Comparison of ENCODE assay signal across 10 cellular contexts in genomic region chr18:63314991-63315662, GRCh38. TPM values are rescaled to one million over a fixed set of nuclear protein-coding genes. Genes with fewer than 3 reads are reported as not detected.
A peak's percentile ranks its signal among the peaks of the same experiment; 100 is the strongest.
DNase-seq lines count a peak whose midpoint lies in the region; ATAC-seq and TF ChIP-seq lines count a peak whose summit lies in the region.
"Had no signal": no experiment of that assay in that cellular context is flagged by ENCODE, and none has a peak within 500 bp of the region (broad histone marks: within the 10 kb centered on the region; RNA-seq: fewer than 3 reads in every experiment).

No MANE protein-coding gene starts in this region.

- H3K27ac ChIP-seq in left ventricle myocardium inferior (replicated peaks) (peak overlapping the region; percentile 22), vagina (peak overlapping the region; percentile 93)
- H3K27ac ChIP-seq: C4-2B had no signal

- POLR2A ChIA-PET in activated CD8-positive, alpha-beta T cell treated with anti-CD3 and anti-CD28 coated beads, Interleukin-2, amount 10 ng/mL, durations not matched to agents 7 days and 5 days (lab: Charles Lee), result interaction anchor here (0.6 to 3.0 kb wide), 11 partner anchors 15 to 177 kb away, joined by 3 to 21 read pairs (median 7); no protein-coding TSS in a partner anchor
- POLR2A ChIA-PET in WTC11 (lab: Charles Lee), result no interaction called here

- peak overlapping the region; percentile 37 for H3K27ac Mint-ChIP-seq in activated CD8-positive, alpha-beta T cell treated with anti-CD3 and anti-CD28 coated beads, Interleukin-2, amount 10 ng/mL, durations not matched to agents 7 days and 5 days
- H3K27ac Mint-ChIP-seq in naive B cell, result peak overlapping the region; percentile 73 to 97 (median 90)
- no peak overlapping the region for H3K27ac Mint-ChIP-seq in WTC11

- H3K4me1 ChIP-seq in left ventricle myocardium inferior (peaks cover 44% of the 10 kb centered on the region), vagina (peaks cover 62% of the 10 kb centered on the region)

- no peaks in the 10 kb centered on the region for H3K27me3 ChIP-seq in left ventricle myocardium inferior (ENCODE audit: low read depth)
- H3K27me3 ChIP-seq in vagina, result no peaks in the 10 kb centered on the region

- no peaks in the 10 kb centered on the region for H3K9me3 Mint-ChIP-seq in activated CD8-positive, alpha-beta T cell treated with anti-CD3 and anti-CD28 coated beads, Interleukin-2, amount 10 ng/mL, durations not matched to agents 7 days and 5 days (ENCODE audit: insufficient read depth)
- H3K9me3 Mint-ChIP-seq in naive B cell (no peaks in the 10 kb centered on the region), WTC11 (no peaks in the 10 kb centered on the region)

- CTCF ChIA-PET in activated CD8-positive, alpha-beta T cell treated with anti-CD3 and anti-CD28 coated beads, Interleukin-2, amount 10 ng/mL, durations not matched to agents 7 days and 5 days (lab: Charles Lee), result interaction anchor here (0.7 to 2.7 kb wide), 17 partner anchors 9 to 184 kb away, joined by 3 to 16 read pairs (median 4); no protein-coding TSS in a partner anchor
- CTCF ChIA-PET in WTC11 (lab: Charles Lee), result interaction anchor here (1.3 kb wide), 1 partner anchor 290 kb away, joined by 4 read pairs; no protein-coding TSS in a partner anchor

- H3K27me3 Mint-ChIP-seq in activated CD8-positive, alpha-beta T cell treated with anti-CD3 and anti-CD28 coated beads, Interleukin-2, amount 10 ng/mL, durations not matched to agents 7 days and 5 days (ENCODE audit: low read depth), result no peaks in the 10 kb centered on the region
- H3K27me3 Mint-ChIP-seq in naive B cell, result no peaks in the 10 kb centered on the region
- peaks cover 33% of the 10 kb centered on the region for H3K27me3 Mint-ChIP-seq in WTC11 (ENCODE audit: low read depth)

- H3K36me3 ChIP-seq in left ventricle myocardium inferior (no peaks in the 10 kb centered on the region), vagina (no peaks in the 10 kb centered on the region)
- H3K36me3 ChIP-seq: heart right ventricle had no signal

- H3K4me3 ChIP-seq in left ventricle myocardium inferior (no peak overlapping the region), vagina (peak overlapping the region in 1 of 2 donors; percentile 15)

- peak overlapping the region; percentile 87 for H3K4me3 Mint-ChIP-seq in activated CD8-positive, alpha-beta T cell treated with anti-CD3 and anti-CD28 coated beads, Interleukin-2, amount 10 ng/mL, durations not matched to agents 7 days and 5 days
- H3K4me3 Mint-ChIP-seq in naive B cell (peak overlapping the region; percentile 51 to 99 (median 92)), WTC11 (no peak overlapping the region)

- no peak for ATAC-seq in Right ventricle myocardium inferior
- no peak for ATAC-seq in activated CD8-positive, alpha-beta T cell treated with anti-CD3 and anti-CD28 coated beads, Interleukin-2, amount 10 ng/mL, durations not matched to agents 7 days and 5 days
- no peak for ATAC-seq in naive B cell (ENCODE audit: low read depth in 2 of 2)
- ATAC-seq in WTC11, result no peak
- ATAC-seq: heart right ventricle had no signal

- TF ChIP-seq POLR2A in vagina (IDR thresholded peaks at IDR 0.05), result no peak

- H3K9me3 ChIP-seq in left ventricle myocardium inferior (replicated peaks), result no peaks in the 10 kb centered on the region
- H3K9me3 ChIP-seq in vagina, result no peaks in the 10 kb centered on the region
- H3K9me3 ChIP-seq: heart right ventricle had no signal

- DNase-seq in left ventricle myocardium inferior (no peak), Right ventricle myocardium inferior (ENCODE audit: missing footprints) (no peak), naive B cell (no peak), vagina (ENCODE audit: extremely low spot score in 2 of 2) (no peak), AG08396 (ENCODE audit: low spot score) (no peak), WTC11 (ENCODE audit: low spot score) (no peak), KG1 (lab: John Stamatoyannopoulos, UW) (no peak)
- no peak for DNase-seq in activated CD8-positive, alpha-beta T cell treated with anti-CD3 and anti-CD28 coated beads, Interleukin-2, amount 10 ng/mL, durations not matched to agents 7 days and 5 days
- DNase-seq: heart right ventricle had no signal

- no peak for TF ChIP-seq CTCF in left ventricle myocardium inferior (IDR thresholded peaks at IDR 0.05; ENCODE audit: borderline replicate concordance)
- TF ChIP-seq CTCF in vagina (IDR thresholded peaks at IDR 0.05), result no peak
- TF ChIP-seq CTCF in WTC11 (IDR thresholded peaks at IDR 0.05), result no peak

- peaks cover 51% of the 10 kb centered on the region for H3K4me1 Mint-ChIP-seq in activated CD8-positive, alpha-beta T cell treated with anti-CD3 and anti-CD28 coated beads, Interleukin-2, amount 10 ng/mL, durations not matched to agents 7 days and 5 days (ENCODE audit: low read depth)
- H3K4me1 Mint-ChIP-seq in naive B cell (peaks cover 75 to 85% (median 76%) of the 10 kb centered on the region in 3 donors), WTC11 (peaks cover 12% of the 10 kb centered on the region)

- intact Hi-C loops in left ventricle myocardium inferior (cut with micrococcal nuclease) (no loop called here), Right ventricle myocardium inferior (cut with DNase I) (loop anchor here (5.0 kb wide), 3 partner anchors 33 to 78 kb away; no protein-coding TSS in a partner anchor), vagina (cut with DNase I) (loop anchor here (5.0 to 10.0 kb wide), 2 partner anchors 50 to 78 kb away; no protein-coding TSS in a partner anchor)

- H3K36me3 Mint-ChIP-seq in activated CD8-positive, alpha-beta T cell treated with anti-CD3 and anti-CD28 coated beads, Interleukin-2, amount 10 ng/mL, durations not matched to agents 7 days and 5 days (ENCODE audit: low read depth), result peaks cover 89% of the 10 kb centered on the region
- peaks cover 5 to 7% of the 10 kb centered on the region in 2 donors for H3K36me3 Mint-ChIP-seq in naive B cell
- H3K36me3 Mint-ChIP-seq in WTC11, result no peaks in the 10 kb centered on the region

TF ChIP-seq in WTC11, 78 proteins besides CTCF, POLR2A, EP300 and RAD21 (continues in another document):
- TF ChIP-seq ESRRA (CRISPR knock-in tag; IDR thresholded peaks at IDR 0.05; ENCODE audit: borderline replicate concordance), result no peak
- TF ChIP-seq ZNF425 (CRISPR knock-in tag; conservative IDR thresholded peaks at IDR 0.05), result no peak
- TF ChIP-seq ZNF512 (CRISPR knock-in tag; IDR thresholded peaks at IDR 0.05; ENCODE audit: borderline replicate concordance), result no peak
- no peak for TF ChIP-seq ELF4 (CRISPR knock-in tag; IDR thresholded peaks at IDR 0.05; ENCODE audit: low read depth)
- TF ChIP-seq ZNF396 (CRISPR knock-in tag; IDR thresholded peaks at IDR 0.05; ENCODE audit: borderline replicate concordance), result no peak
- TF ChIP-seq IRF2 (CRISPR knock-in tag; IDR thresholded peaks at IDR 0.05; ENCODE audit: borderline replicate concordance, low read depth), result no peak
- TF ChIP-seq CBFB (CRISPR knock-in tag; IDR thresholded peaks at IDR 0.05; ENCODE audit: low read depth), result no peak
- TF ChIP-seq GRHL2 (CRISPR knock-in tag; IDR thresholded peaks at IDR 0.05; ENCODE audit: insufficient replicate concordance, severe bottlenecking), result no peak

RNA-seq across cellular contexts. Expression of gene BCL2, which starts 4.4 kb away (rescaled TPM):
- 7.3 TPM for total RNA-seq in left ventricle myocardium inferior
- total RNA-seq in Right ventricle myocardium inferior, result 7.4 TPM
- total RNA-seq in activated CD8-positive, alpha-beta T cell treated with anti-CD3 and anti-CD28 coated beads, Interleukin-2, amount 10 ng/mL, durations not matched to agents 7 days and 5 days, result 100 to 1,000 TPM; 140 TPM
- polyA plus RNA-seq in naive B cell (ENCODE audit: low read depth in 6 of 6), result 10 to 100 TPM; 11.8 to 43.0 (median 30.1) TPM
- 18.7 TPM for total RNA-seq in vagina
- total RNA-seq in WTC11 (2021), result 2.2 to 2.6 TPM (median 2.3 TPM) in 3 replicates

RNA-seq across cellular contexts. Expression of gene KDSR, which starts 51.9 kb away (rescaled TPM):
- total RNA-seq in left ventricle myocardium inferior (31.3 TPM), Right ventricle myocardium inferior (32.3 TPM), vagina (42.0 TPM), WTC11 (2021) (48.4 to 51.8 TPM (median 49.5 TPM) in 3 replicates)
- total RNA-seq in activated CD8-positive, alpha-beta T cell treated with anti-CD3 and anti-CD28 coated beads, Interleukin-2, amount 10 ng/mL, durations not matched to agents 7 days and 5 days, result 10 to 100 TPM; 38.2 to 38.4 TPM
- polyA plus RNA-seq in naive B cell (ENCODE audit: low read depth in 6 of 6), result 10 to 100 TPM; 18.9 to 47.1 (median 38.2) TPM
